Comparison of ENCODE assay signal across 28 cellular contexts in the genomic region with DNA sequence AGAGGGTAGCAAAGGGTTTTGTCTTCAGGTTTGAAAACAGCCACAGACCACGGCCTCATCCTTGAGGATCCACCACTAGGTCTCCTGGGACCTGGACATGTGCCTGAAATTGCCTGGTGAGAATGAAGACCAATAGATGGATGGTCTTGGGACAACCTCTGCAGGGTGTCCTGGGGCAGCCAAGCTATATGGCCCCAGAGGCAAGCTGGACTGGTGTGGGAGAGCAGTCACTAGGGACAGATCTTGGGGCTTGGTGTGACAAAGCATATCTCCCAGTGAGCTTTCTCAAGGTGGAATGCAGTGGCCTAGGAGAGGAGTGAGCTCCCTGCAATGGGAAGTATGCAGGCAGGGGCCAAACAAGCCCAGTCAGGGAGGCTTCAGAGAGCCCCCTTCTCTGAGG. TPM values are rescaled to one million over a fixed set of nuclear protein-coding genes. Genes with fewer than 3 reads are reported as not detected.
"Had no signal": no experiment of that assay in that cellular context is flagged by ENCODE, and none has a peak within 500 bp of the region (broad histone marks: within the 10 kb centered on the region; RNA-seq: fewer than 3 reads in every experiment).

No MANE protein-coding gene starts in this region.

- H3K9me3 Mint-ChIP-seq: activated naive CD4-positive, alpha-beta T cell treated with anti-CD3 and anti-CD28 coated beads, Interleukin-2, amount 50 U/mL, for 72 hours; activated T-helper 1 cell treated with anti-CD3 and anti-CD28 coated beads, Interleukin-12 subunit alpha, Interleukin-12 subunit beta, Interleukin-2, Interleukin-4 antibody, amounts not matched to agents 30 ng/mL and 10 ng/mL and 1 ng/mL, durations not matched to agents 14 hours and 24 hours and 36 hours; brain; endodermal cell; natural killer cell; neural progenitor cell had no signal

- H3K27me3 Mint-ChIP-seq: brain had no signal

- H3K36me3 Mint-ChIP-seq: activated naive CD4-positive, alpha-beta T cell treated with anti-CD3 and anti-CD28 coated beads, Interleukin-2, amount 50 U/mL, for 72 hours; brain; natural killer cell; neural progenitor cell had no signal

- H3K27ac Mint-ChIP-seq: activated naive CD4-positive, alpha-beta T cell treated with anti-CD3 and anti-CD28 coated beads, Interleukin-2, amount 50 U/mL, for 72 hours; activated T-helper 1 cell treated with anti-CD3 and anti-CD28 coated beads, Interleukin-12 subunit alpha, Interleukin-12 subunit beta, Interleukin-2, Interleukin-4 antibody, amounts not matched to agents 30 ng/mL and 10 ng/mL and 1 ng/mL, durations not matched to agents 14 hours and 24 hours and 36 hours; brain; endodermal cell; natural killer cell; neural progenitor cell had no signal

- H3K27me3 ChIP-seq: adrenal gland, cardiac muscle cell, esophagus muscularis mucosa, foreskin keratinocyte, left lung, neural progenitor cell, suprapubic skin, tibial artery had no signal

- H3K4me3 ChIP-seq: adrenal gland, cardiac muscle cell, esophagus muscularis mucosa, left lung, lung, neural progenitor cell, suprapubic skin, tibial artery had no signal

- H3K4me3 Mint-ChIP-seq: activated T-helper 1 cell treated with anti-CD3 and anti-CD28 coated beads, Interleukin-12 subunit alpha, Interleukin-12 subunit beta, Interleukin-2, Interleukin-4 antibody, amounts not matched to agents 30 ng/mL and 10 ng/mL and 1 ng/mL, durations not matched to agents 14 hours and 24 hours and 36 hours; brain; endodermal cell; natural killer cell; neural progenitor cell had no signal

- ATAC-seq: activated naive CD4-positive, alpha-beta T cell treated with anti-CD3 and anti-CD28 coated beads, Interleukin-2, amount 50 U/mL, for 72 hours; foreskin keratinocyte; left lung; natural killer cell; right cardiac atrium had no signal

- H3K27ac ChIP-seq: adrenal gland, cardiac muscle cell, esophagus muscularis mucosa, foreskin keratinocyte, left lung, neural progenitor cell, parathyroid adenoma, suprapubic skin, tibial artery had no signal

- DNase-seq: activated CD4-positive, alpha-beta T cell treated with anti-CD3 and anti-CD28 coated beads for 4 hours; activated CD4-positive, alpha-beta T cell treated with anti-CD3 and anti-CD28 coated beads, Interleukin-2, amount 50 U/mL, for 4 hours; activated CD8-positive, alpha-beta memory T cell treated with anti-CD3 and anti-CD28 coated beads for 24 hours; activated CD8-positive, alpha-beta memory T cell treated with anti-CD3 and anti-CD28 coated beads, Interleukin-2, amount 50 U/mL, for 4 hours; activated gamma-delta T cell treated with Interleukin-2 at 50 U/mL for 16 hours; activated T-cell treated with anti-CD3 and anti-CD28 coated beads, Interleukin-2, amount 50 U/mL, for 1 hour; cortex of kidney; endodermal cell; foreskin keratinocyte; kidney glomerular epithelial cell; left lung; mesendoderm; natural killer cell; occipital lobe; right cardiac atrium; stimulated activated naive CD4-positive, alpha-beta T cell had no signal

- H3K36me3 ChIP-seq: adrenal gland, cardiac muscle cell, esophagus muscularis mucosa, left lung, neural progenitor cell, suprapubic skin, tibial artery had no signal

- H3K4me1 ChIP-seq: neural progenitor cell, parathyroid adenoma had no signal

- H3K9me3 ChIP-seq: adrenal gland, esophagus muscularis mucosa, left lung, suprapubic skin, tibial artery had no signal

RNA-seq across cellular contexts. Expression of gene P2RY6, which starts 13.6 kb away (rescaled TPM):
- total RNA-seq: activated naive CD4-positive, alpha-beta T cell treated with anti-CD3 and anti-CD28 coated beads, Interleukin-2, amount 50 U/mL, for 72 hours; activated T-helper 1 cell treated with anti-CD3 and anti-CD28 coated beads, Interleukin-12 subunit alpha, Interleukin-12 subunit beta, Interleukin-2, Interleukin-4 antibody, amounts not matched to agents 30 ng/mL and 10 ng/mL and 1 ng/mL, durations not matched to agents 14 hours and 24 hours and 36 hours; foreskin keratinocyte; occipital lobe; T-helper 1 cell treated with Interleukin-12 subunit alpha and Interleukin-12 subunit beta and Interleukin-4 antibody, amounts not matched to agents 30 ng/mL and 1 ng/mL, for 36 hours had no signal

RNA-seq across cellular contexts. Expression of gene ARHGEF17, which starts 22.4 kb away (rescaled TPM):
- total RNA-seq: T-helper 1 cell treated with Interleukin-12 subunit alpha and Interleukin-12 subunit beta and Interleukin-4 antibody, amounts not matched to agents 30 ng/mL and 1 ng/mL, for 36 hours had no signal
